ENCODE assay signal across 14 cellular contexts in the genomic region with DNA sequence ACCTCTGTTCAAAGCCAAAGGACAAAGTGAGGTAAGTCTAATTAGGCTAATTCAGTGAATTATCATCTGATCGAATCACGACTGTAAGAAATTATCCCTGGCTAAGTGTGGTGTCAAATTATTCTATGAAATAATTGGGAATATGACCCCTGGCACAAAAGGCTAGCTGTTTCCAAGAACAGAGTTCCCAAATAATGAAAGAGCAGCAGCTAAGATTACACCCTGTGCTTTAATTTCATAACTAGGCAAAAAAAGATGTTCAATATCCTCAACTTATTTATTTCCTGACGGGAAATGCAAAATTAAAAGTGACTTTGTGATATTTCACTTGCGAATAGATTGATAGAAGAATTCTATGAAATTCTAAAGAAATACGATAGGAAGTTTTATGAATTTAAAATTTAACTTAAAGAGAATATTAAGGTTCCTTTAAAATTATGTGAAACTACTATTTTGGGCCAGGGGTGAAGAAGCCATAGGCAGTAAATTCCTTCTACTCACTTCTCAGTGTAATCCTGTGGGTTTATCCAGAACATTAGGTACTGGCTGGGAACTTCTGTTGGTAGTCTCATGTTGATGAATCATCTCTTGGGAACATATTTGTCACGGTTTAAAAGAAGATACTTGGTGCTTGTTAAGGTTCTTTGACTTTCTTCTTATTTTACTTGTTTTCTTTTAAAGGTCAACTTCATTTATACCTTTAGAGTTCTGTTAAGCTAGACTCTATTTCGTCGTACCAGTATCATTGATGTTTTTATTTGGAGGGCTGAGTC.
DNase-seq lines count a peak whose midpoint lies in the region; ATAC-seq, FAIRE-seq and TF ChIP-seq lines count a peak whose summit lies in the region.
"Had no signal": no experiment of that assay in that cellular context is flagged by ENCODE, and none has a peak within 500 bp of the region (broad histone marks: within the 10 kb centered on the region; RNA-seq: fewer than 3 reads in every experiment).

No MANE protein-coding gene starts in this region.

- H3K27ac Mint-ChIP-seq in astrocyte (ENCODE audit: unreplicated experiment), result peak overlapping the region; percentile 94
- H3K27ac Mint-ChIP-seq: activated naive CD8-positive, alpha-beta T cell treated with anti-CD3 and anti-CD28 coated beads, Interleukin-2, amount 10 ng/mL, durations not matched to agents 7 days and 5 days had no signal

- H3K79me2 ChIP-seq in astrocyte (ENCODE audit: insufficient read depth, low read length), result no peaks in the 10 kb centered on the region
- H3K79me2 ChIP-seq in hepatocyte, result no peaks in the 10 kb centered on the region

- no peak overlapping the region for H3K9ac ChIP-seq in astrocyte (ENCODE audit: low read length)

- FAIRE-seq in astrocyte (lab: Jason Lieb, UNC), result no peak
- FAIRE-seq: GM12892 had no signal

- no peaks in the 10 kb centered on the region for H3K27me3 Mint-ChIP-seq in astrocyte (ENCODE audit: low read depth, unreplicated experiment)
- H3K27me3 Mint-ChIP-seq: activated naive CD8-positive, alpha-beta T cell treated with anti-CD3 and anti-CD28 coated beads, Interleukin-2, amount 10 ng/mL, durations not matched to agents 7 days and 5 days had no signal

- no peaks in the 10 kb centered on the region for H3K9me2 ChIP-seq in hepatocyte (replicated peaks; ENCODE audit: insufficient read depth)

- TF ChIP-seq CTCF in astrocyte (IDR thresholded peaks at IDR 0.05; ENCODE audit: insufficient read depth, low read depth, low read length), result no peak
- no peak for TF ChIP-seq CTCF in hepatocyte (IDR thresholded peaks at IDR 0.05; ENCODE audit: poor library complexity)
- TF ChIP-seq CTCF in uterus (IDR thresholded peaks at IDR 0.05), result no peak
- no peak for TF ChIP-seq CTCF in stomach (IDR thresholded peaks at IDR 0.05)

- H3K27ac ChIP-seq in astrocyte (ENCODE audit: low read depth, low read length) (peak overlapping the region; percentile 8), hepatocyte (peak overlapping the region; percentile 82), uterus (peak overlapping the region; percentile 60 to 64), stomach (no peak overlapping the region)

- no peaks in the 10 kb centered on the region for H3K36me3 Mint-ChIP-seq in astrocyte (ENCODE audit: low read depth, unreplicated experiment)
- H3K36me3 Mint-ChIP-seq: activated naive CD8-positive, alpha-beta T cell treated with anti-CD3 and anti-CD28 coated beads, Interleukin-2, amount 10 ng/mL, durations not matched to agents 7 days and 5 days had no signal

- peaks cover 3% of the 10 kb centered on the region for H3K9me3 Mint-ChIP-seq in astrocyte (ENCODE audit: unreplicated experiment)
- H3K9me3 Mint-ChIP-seq: activated naive CD8-positive, alpha-beta T cell treated with anti-CD3 and anti-CD28 coated beads, Interleukin-2, amount 10 ng/mL, durations not matched to agents 7 days and 5 days had no signal

- H3K36me3 ChIP-seq in astrocyte (ENCODE audit: insufficient read depth, low read length) (no peaks in the 10 kb centered on the region), hepatocyte (replicated peaks; ENCODE audit: insufficient read depth, low read depth) (no peaks in the 10 kb centered on the region), uterus (no peaks in the 10 kb centered on the region), stomach (no peaks in the 10 kb centered on the region)

- no peak for ATAC-seq in GM21360 (IDR thresholded peaks at IDR 0.05; ENCODE audit: unreplicated experiment)

- H3K4me1 Mint-ChIP-seq in astrocyte (ENCODE audit: low read depth, unreplicated experiment), result peaks cover 35% of the 10 kb centered on the region
- H3K4me1 Mint-ChIP-seq: activated naive CD8-positive, alpha-beta T cell treated with anti-CD3 and anti-CD28 coated beads, Interleukin-2, amount 10 ng/mL, durations not matched to agents 7 days and 5 days had no signal

- H3K9me3 ChIP-seq in astrocyte (ENCODE audit: insufficient read depth, low read depth, low read length) (no peaks in the 10 kb centered on the region), hepatocyte (ENCODE audit: low read depth) (no peaks in the 10 kb centered on the region), uterus (no peaks in the 10 kb centered on the region), stomach (no peaks in the 10 kb centered on the region)

- H3K4me1 ChIP-seq in astrocyte (ENCODE audit: insufficient read depth, low read length) (no peaks in the 10 kb centered on the region), hepatocyte (ENCODE audit: insufficient read depth) (no peaks in the 10 kb centered on the region), uterus (no peaks in the 10 kb centered on the region), stomach (no peaks in the 10 kb centered on the region)

- H3K4me3 Mint-ChIP-seq in astrocyte (ENCODE audit: unreplicated experiment), result no peak overlapping the region
- H3K4me3 Mint-ChIP-seq: activated naive CD8-positive, alpha-beta T cell treated with anti-CD3 and anti-CD28 coated beads, Interleukin-2, amount 10 ng/mL, durations not matched to agents 7 days and 5 days had no signal

- H3K27me3 ChIP-seq in astrocyte (ENCODE audit: insufficient read depth, low read length) (no peaks in the 10 kb centered on the region), hepatocyte (no peaks in the 10 kb centered on the region), uterus (no peaks in the 10 kb centered on the region), stomach (no peaks in the 10 kb centered on the region)

- no peak overlapping the region for H3K4me2 ChIP-seq in astrocyte (ENCODE audit: low read length)
- H3K4me2 ChIP-seq in hepatocyte, result peak overlapping the region; percentile 1

- TF ChIP-seq EP300 in stomach (IDR thresholded peaks at IDR 0.05), result no peak

- TF ChIP-seq POLR2A in uterus (IDR thresholded peaks at IDR 0.05), result no peak
- no peak for TF ChIP-seq POLR2A in stomach (IDR thresholded peaks at IDR 0.05)

- intact Hi-C loops in uterus (cut with DNase I; ENCODE audit: low total_unique reads) (no loop called here), stomach (cut with DNase I; ENCODE audit: low total_unique reads) (no loop called here)

- H3K4me3 ChIP-seq in astrocyte (ENCODE audit: insufficient read depth, low read depth, low read length) (no peak overlapping the region), hepatocyte (no peak overlapping the region), uterus (no peak overlapping the region), stomach (no peak overlapping the region)

- WGBS in hepatocyte (ENCODE audit: low lambda C conversion rate, missing lambda C conversion rate), result 67% methylated on average over 8 of the region's 8 CpGs
- WGBS in stomach, 5 donors, result 67 to 79% (median 70%) methylated on average over 8 of the region's 8 CpGs

- DNase-seq in NCI-H2171 treated with DMSO at 0.1 percent for 48 hours (lab: John Stamatoyannopoulos, UW) (peak; percentile 2), NCI-H2171 (lab: John Stamatoyannopoulos, UW) (no peak), astrocyte (ENCODE audit: low read depth) (peak; percentile 77), hepatocyte (ENCODE audit: low spot score) (peak; percentile 16), uterus (no peak), NCI-H82 treated with DMSO at 0.1 percent for 48 hours (lab: John Stamatoyannopoulos, UW; ENCODE audit: unreplicated experiment) (no peak), stomach (no peak)
- DNase-seq: 8988T; activated naive CD8-positive, alpha-beta T cell treated with anti-CD3 and anti-CD28 coated beads, Interleukin-2, amount 10 ng/mL, durations not matched to agents 7 days and 5 days; DMS 273 treated with DMSO at 0.1 percent for 48 hours; midbrain; NCI-H2029 treated with DMSO at 0.1 percent for 48 hours had no signal

- H4K20me1 ChIP-seq in astrocyte (ENCODE audit: insufficient read depth, low read length) (no peaks in the 10 kb centered on the region), hepatocyte (ENCODE audit: insufficient read depth, poor library complexity, severe bottlenecking) (no peaks in the 10 kb centered on the region)

- H2AFZ ChIP-seq in astrocyte (ENCODE audit: low read depth, low read length), result no peak overlapping the region
- H2AFZ ChIP-seq in hepatocyte, result no peak overlapping the region

Comparison
In these comparisons a context has a peak if more than half of its experiments do, and no peak if none do; other contexts are left out.
1. DNase-seq: peak in NCI-H2171 treated with DMSO at 0.1 percent for 48 hours (single experiment), astrocyte (single experiment) and hepatocyte (single experiment); none in NCI-H2171 (single experiment), uterus (0 of 2), NCI-H82 treated with DMSO at 0.1 percent for 48 hours (single experiment) and stomach (single experiment).
2. H3K27ac ChIP-seq: peak in astrocyte (single experiment), hepatocyte (single experiment) and uterus (2 of 2); none in stomach (0 of 5).